ENCODE assay signal across 10 cellular contexts in genomic region chr18:829432-829831, GRCh38.
"Had no signal": no experiment of that assay in that cellular context is flagged by ENCODE, and none has a peak within 500 bp of the region (broad histone marks: within the 10 kb centered on the region; RNA-seq: fewer than 3 reads in every experiment).

No MANE protein-coding gene starts in this region.

- H3K27me3 ChIP-seq: transverse colon had no signal

- H3K36me3 ChIP-seq: neural progenitor cell, transverse colon had no signal

- H3K4me3 ChIP-seq: neural progenitor cell, transverse colon had no signal

- H3K9ac ChIP-seq: neural progenitor cell had no signal

- H3K9me3 ChIP-seq: transverse colon had no signal

- FAIRE-seq: small intestine had no signal

- H3K27ac ChIP-seq: neural progenitor cell, transverse colon had no signal

- DNase-seq: activated CD4-positive, alpha-beta T cell treated with anti-CD3 and anti-CD28 coated beads for 4 hours; activated naive CD4-positive, alpha-beta T cell treated with Interleukin-2 at 50 U/mL for 16 hours; cerebellar nuclear complex; effector memory CD8-positive, alpha-beta T cell; erythroblast; posterior cingulate gyrus; small intestine; stimulated activated naive B cell treated with anti-CD40 and anti-IgM and Interleukin-4, amounts not matched to agents 10 μg/mL and 1 μg/mL and 100 μg/mL, for 72 hours; transverse colon had no signal

- ATAC-seq: stimulated activated naive B cell treated with anti-CD40 and anti-IgM and Interleukin-4, amounts not matched to agents 10 μg/mL and 1 μg/mL and 100 μg/mL, for 72 hours had no signal
